Comparison of ENCODE assay signal across 1 cellular context in genomic region chr15:75903331-75904240, GRCh38.
TF ChIP-seq lines count a peak whose summit lies in the region.

Gene FBXO22 (plus strand): TSS chr15:75903878. CDS start chr15:75903964, 86 bp downstream.

TF ChIP-seq in HepG2, 621 proteins besides CTCF, POLR2A, EP300 and RAD21 (continued from another document and continues in another):
- TF ChIP-seq KIAA2018 (CRISPR knock-in tag; IDR thresholded peaks at IDR 0.05; ENCODE audit: borderline replicate concordance) (no peak), ZNF644 (CRISPR knock-in tag; IDR thresholded peaks at IDR 0.05; ENCODE audit: low read depth) (no peak), NR2F6 (IDR thresholded peaks at IDR 0.05) (no peak), NR2F6 (CRISPR knock-in tag; IDR thresholded peaks at IDR 0.05) (peak; percentile 25; the same call in 1 of the 2 replicates), ZNF382 (CRISPR knock-in tag; IDR thresholded peaks at IDR 0.05; ENCODE audit: borderline replicate concordance) (no peak), JARID2 (CRISPR knock-in tag; IDR thresholded peaks at IDR 0.05; ENCODE audit: insufficient replicate concordance) (no peak), ZMAT3 (CRISPR knock-in tag; conservative IDR thresholded peaks at IDR 0.05) (no peak; the same call in 1 of the 2 replicates), SMC3 (IDR thresholded peaks at IDR 0.05; ENCODE audit: low read length) (no peak), NFYB (CRISPR knock-in tag; IDR thresholded peaks at IDR 0.05) (peak; percentile 43; the same call in 1 of the 2 replicates), ZNF792 (CRISPR knock-in tag; IDR thresholded peaks at IDR 0.05) (no peak; the same call in 1 of the 2 replicates), ZNF652 (CRISPR knock-in tag; IDR thresholded peaks at IDR 0.05; ENCODE audit: borderline replicate concordance, low read depth) (no peak), ZNF12 (CRISPR knock-in tag; IDR thresholded peaks at IDR 0.05) (0 out of 2 replicates have a peak, but pooled peaks have one; percentile 53), ZNF569 (CRISPR knock-in tag; IDR thresholded peaks at IDR 0.05; ENCODE audit: borderline replicate concordance) (no peak), TARDBP (CRISPR knock-in tag; IDR thresholded peaks at IDR 0.05) (peak; percentile 80; the same call in 1 of the 2 replicates), SAFB2 (CRISPR knock-in tag; IDR thresholded peaks at IDR 0.05; ENCODE audit: borderline replicate concordance, low read depth) (peak; percentile 53; the same call in 1 of the 2 replicates), KDM5B (CRISPR knock-in tag; IDR thresholded peaks at IDR 0.05; ENCODE audit: borderline replicate concordance) (peak; percentile 66; the same call in 1 of the 2 replicates), MED13 (CRISPR knock-in tag; IDR thresholded peaks at IDR 0.05) (peak; percentile 61; the same call in 1 of the 2 replicates), TMF1 (CRISPR knock-in tag; IDR thresholded peaks at IDR 0.05; ENCODE audit: low read depth) (peak; percentile 67), TRIM22 (IDR thresholded peaks at IDR 0.05) (no peak), RELA (CRISPR knock-in tag; IDR thresholded peaks at IDR 0.05) (no peak), IRF9 (CRISPR knock-in tag; IDR thresholded peaks at IDR 0.05; ENCODE audit: borderline replicate concordance) (no peak), ZNF75D (CRISPR knock-in tag; IDR thresholded peaks at IDR 0.05; ENCODE audit: borderline replicate concordance) (no peak), SMARCE1 (IDR thresholded peaks at IDR 0.05; ENCODE audit: borderline replicate concordance) (no peak), PTBP1 (IDR thresholded peaks at IDR 0.05; ENCODE audit: low read depth, low read length, poor library complexity, severe bottlenecking) (no peak), MTF2 (CRISPR knock-in tag; IDR thresholded peaks at IDR 0.05; ENCODE audit: borderline replicate concordance) (no peak), ZBTB14 (CRISPR knock-in tag; IDR thresholded peaks at IDR 0.05) (peak; percentile 71), ZNF224 (CRISPR knock-in tag; IDR thresholded peaks at IDR 0.05) (peak; percentile 85; the same call in 1 of the 2 replicates), CAMTA2 (CRISPR knock-in tag; IDR thresholded peaks at IDR 0.05; ENCODE audit: borderline replicate concordance) (no peak), YY1 (IDR thresholded peaks at IDR 0.05; ENCODE audit: insufficient read depth, insufficient replicate concordance, low read depth, low read length) (peak; percentile 74), THRA (CRISPR knock-in tag; IDR thresholded peaks at IDR 0.05; ENCODE audit: borderline replicate concordance) (peak; percentile 35; the same call in 1 of the 2 replicates), RBFOX2 (IDR thresholded peaks at IDR 0.05; ENCODE audit: low read depth, low read length) (peak; percentile 96), PHF5A (CRISPR knock-in tag; IDR thresholded peaks at IDR 0.05; ENCODE audit: low read depth, unreplicated experiment) (no peak), HOXA7 (CRISPR knock-in tag; IDR thresholded peaks at IDR 0.05) (no peak), ZNF292 (CRISPR knock-in tag; IDR thresholded peaks at IDR 0.05; ENCODE audit: borderline replicate concordance, low read depth) (peak; percentile 76; the same call in 1 of the 2 replicates), NCOR1 (IDR thresholded peaks at IDR 0.05; ENCODE audit: borderline replicate concordance, low read length) (0 out of 2 replicates have a peak, but pooled peaks have one; percentile 12), TEAD2 (CRISPR knock-in tag; IDR thresholded peaks at IDR 0.05) (peak; percentile 80), CBFB (CRISPR knock-in tag; IDR thresholded peaks at IDR 0.05) (peak; percentile 78), ATAD3A (CRISPR knock-in tag; IDR thresholded peaks at IDR 0.05) (no peak), HOXA9 (CRISPR knock-in tag; IDR thresholded peaks at IDR 0.05; ENCODE audit: borderline replicate concordance) (peak; percentile 55; the same call in 1 of the 2 replicates), MIXL1 (CRISPR knock-in tag; IDR thresholded peaks at IDR 0.05) (peak; percentile 32; the same call in 1 of the 2 replicates), ETV6 (CRISPR knock-in tag; conservative IDR thresholded peaks at IDR 0.05) (peak; percentile 67; the same call in 1 of the 2 replicates), MAFF (IDR thresholded peaks at IDR 0.05; ENCODE audit: low read depth, low read length) (no peak), ZNF468 (CRISPR knock-in tag; IDR thresholded peaks at IDR 0.05) (no peak), STAT5B (CRISPR knock-in tag; IDR thresholded peaks at IDR 0.05) (no peak), MED8 (CRISPR knock-in tag; IDR thresholded peaks at IDR 0.05; ENCODE audit: insufficient replicate concordance) (peak; percentile 80), ZNF33A (CRISPR knock-in tag; IDR thresholded peaks at IDR 0.05; ENCODE audit: borderline replicate concordance) (no peak), PAX8 (CRISPR knock-in tag; IDR thresholded peaks at IDR 0.05; ENCODE audit: borderline replicate concordance) (no peak; the same call in 1 of the 2 replicates), ZNF343 (CRISPR knock-in tag; IDR thresholded peaks at IDR 0.05) (peak; percentile 71; the same call in 1 of the 2 replicates), SPEN (CRISPR knock-in tag; IDR thresholded peaks at IDR 0.05; ENCODE audit: low read depth) (peak; percentile 93), FOSL2 (CRISPR knock-in tag; IDR thresholded peaks at IDR 0.05) (no peak; the same call in 1 of the 2 replicates), FLYWCH1 (CRISPR knock-in tag; IDR thresholded peaks at IDR 0.05) (no peak), ZNF577 (CRISPR knock-in tag; IDR thresholded peaks at IDR 0.05; ENCODE audit: borderline replicate concordance, low read depth) (no peak), MAX (IDR thresholded peaks at IDR 0.05) (peak; percentile 79), ZNF800 (CRISPR knock-in tag; IDR thresholded peaks at IDR 0.05) (no peak; the same call in 1 of the 2 replicates), ZNF260 (CRISPR knock-in tag; IDR thresholded peaks at IDR 0.05; ENCODE audit: borderline replicate concordance, low read depth) (no peak), ARHGAP35 (CRISPR knock-in tag; IDR thresholded peaks at IDR 0.05; ENCODE audit: borderline replicate concordance) (peak; percentile 49; the same call in 1 of the 2 replicates), HES4 (CRISPR knock-in tag; IDR thresholded peaks at IDR 0.05; ENCODE audit: borderline replicate concordance) (no peak), JUNB (CRISPR knock-in tag; IDR thresholded peaks at IDR 0.05; ENCODE audit: borderline replicate concordance) (no peak; the same call in 1 of the 2 replicates), GFI1 (CRISPR knock-in tag; IDR thresholded peaks at IDR 0.05; ENCODE audit: borderline replicate concordance) (no peak), PHF8 (CRISPR knock-in tag; IDR thresholded peaks at IDR 0.05) (peak; percentile 95)
